ENCODE assay signal across 21 cellular contexts in genomic region chr3:33650495-33650894, GRCh38.
"Had no signal": no experiment of that assay in that cellular context is flagged by ENCODE, and none has a peak within 500 bp of the region (broad histone marks: within the 10 kb centered on the region; RNA-seq: fewer than 3 reads in every experiment).

No MANE protein-coding gene starts in this region.

- H3K4me3 ChIP-seq: coronary artery, lower lobe of right lung, pancreas, right lobe of liver, thyroid gland had no signal

- H3K36me3 Mint-ChIP-seq: type B pancreatic cell had no signal

- DNase-seq: dermis blood vessel endothelial cell; effector memory CD8-positive, alpha-beta T cell; head of caudate nucleus; left ventricle myocardium superior; lower lobe of right lung; naive thymus-derived CD8-positive, alpha-beta T cell; pancreas; right lobe of liver; small intestine; stimulated activated CD4-positive, alpha-beta T cell treated with anti-CD3 and anti-CD28 coated beads, Interleukin-15, amount 100 ng/mL, for 24 hours; stimulated activated CD4-positive, alpha-beta T cell treated with anti-CD3 and anti-CD28 coated beads, Interleukin-2, amount 100 ng/mL, for 48 hours; stimulated activated naive CD4-positive, alpha-beta T cell; stimulated activated naive CD8-positive, alpha-beta T cell treated with anti-CD3 and anti-CD28 coated beads, Interleukin-15, amount 100 ng/mL, for 72 hours; thyroid gland had no signal

- ATAC-seq: effector memory CD8-positive, alpha-beta T cell; left ventricle myocardium superior; lower lobe of right lung; naive thymus-derived CD8-positive, alpha-beta T cell; pancreas; right lobe of liver; stimulated activated naive CD8-positive, alpha-beta T cell treated with anti-CD3 and anti-CD28 coated beads, Interleukin-15, amount 100 ng/mL, for 72 hours had no signal

- H3K4me1 ChIP-seq: lower lobe of right lung, pancreas had no signal

- H3K27ac ChIP-seq: coronary artery, lower lobe of right lung, neutrophil, pancreas, right lobe of liver, thyroid gland had no signal

- H3K9me3 ChIP-seq: lower lobe of right lung, neutrophil, pancreas, right lobe of liver, thyroid gland had no signal

- H3K36me3 ChIP-seq: lower lobe of right lung, neutrophil, pancreas, right lobe of liver, thyroid gland had no signal

- FAIRE-seq: endometrium, keratinocyte, small intestine had no signal

- H3K27ac Mint-ChIP-seq: effector memory CD8-positive, alpha-beta T cell; progenitor cell of endocrine pancreas; stimulated activated naive CD8-positive, alpha-beta T cell treated with anti-CD3 and anti-CD28 coated beads, Interleukin-15, amount 100 ng/mL, for 72 hours; type B pancreatic cell had no signal

- H3K27me3 Mint-ChIP-seq: effector memory CD8-positive, alpha-beta T cell; naive thymus-derived CD8-positive, alpha-beta T cell; progenitor cell of endocrine pancreas; stimulated activated naive CD8-positive, alpha-beta T cell treated with anti-CD3 and anti-CD28 coated beads, Interleukin-15, amount 100 ng/mL, for 72 hours; type B pancreatic cell had no signal

- H3K9me3 Mint-ChIP-seq: effector memory CD8-positive, alpha-beta T cell; naive thymus-derived CD8-positive, alpha-beta T cell; neural crest cell; stimulated activated naive CD8-positive, alpha-beta T cell treated with anti-CD3 and anti-CD28 coated beads, Interleukin-15, amount 100 ng/mL, for 72 hours; type B pancreatic cell had no signal

- H3K4me3 Mint-ChIP-seq: effector memory CD8-positive, alpha-beta T cell; neural crest cell; stimulated activated naive CD8-positive, alpha-beta T cell treated with anti-CD3 and anti-CD28 coated beads, Interleukin-15, amount 100 ng/mL, for 72 hours; type B pancreatic cell had no signal

- H3K27me3 ChIP-seq: neutrophil, pancreas, right lobe of liver, thyroid gland had no signal
